Comparison of ENCODE assay signal across 22 cellular contexts in the genomic region with DNA sequence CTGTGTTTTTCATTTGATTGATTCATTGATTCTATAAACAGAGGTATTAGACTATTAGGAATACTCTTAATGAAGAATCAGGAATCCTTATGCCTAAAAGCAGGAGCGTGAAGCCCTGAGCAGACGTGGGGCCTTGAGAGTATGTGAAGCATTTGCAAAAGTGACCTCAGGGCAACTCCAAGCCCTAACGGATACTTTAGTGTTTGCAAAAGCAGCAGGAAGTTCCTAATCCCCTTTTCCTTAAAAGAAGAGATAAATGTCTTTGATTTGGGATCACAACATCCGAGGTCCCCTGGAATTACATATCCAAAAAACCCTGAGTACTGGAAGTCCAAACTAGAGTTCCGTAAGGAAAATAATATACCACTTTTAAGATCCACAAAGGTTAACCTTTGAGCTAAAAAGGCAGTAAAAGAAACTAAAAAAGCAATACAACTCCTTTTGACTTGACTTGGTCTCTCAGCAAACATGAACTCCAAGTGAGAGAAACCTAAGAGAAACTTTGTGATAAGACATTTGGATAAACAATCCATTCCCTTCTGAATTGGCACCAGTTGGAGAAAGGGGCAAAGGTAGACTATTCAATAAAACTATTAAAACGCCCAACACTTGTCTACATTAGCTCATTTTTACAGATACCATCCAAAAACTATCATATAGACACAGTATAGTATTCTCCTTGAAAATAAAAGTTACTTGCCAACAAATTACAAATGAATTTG. TPM values are rescaled to one million over a fixed set of nuclear protein-coding genes. Genes with fewer than 3 reads are reported as not detected.
DNase-seq lines count a peak whose midpoint lies in the region; ATAC-seq and FAIRE-seq lines count a peak whose summit lies in the region.
"Had no signal": no experiment of that assay in that cellular context is flagged by ENCODE, and none has a peak within 500 bp of the region (broad histone marks: within the 10 kb centered on the region; RNA-seq: fewer than 3 reads in every experiment).

No MANE protein-coding gene starts in this region.

- no peak overlapping the region for H3K4me3 Mint-ChIP-seq in activated naive CD8-positive, alpha-beta T cell treated with anti-CD3 and anti-CD28 coated beads for 36 hours
- H3K4me3 Mint-ChIP-seq: activated naive CD4-positive, alpha-beta T cell treated with anti-CD3 and anti-CD28 coated beads, Interleukin-2, amount 10 ng/mL, durations not matched to agents 7 days and 5 days; B cell had no signal

- no peaks in the 10 kb centered on the region for H3K4me1 Mint-ChIP-seq in activated naive CD8-positive, alpha-beta T cell treated with anti-CD3 and anti-CD28 coated beads for 36 hours
- H3K4me1 Mint-ChIP-seq: activated naive CD4-positive, alpha-beta T cell treated with anti-CD3 and anti-CD28 coated beads, Interleukin-2, amount 10 ng/mL, durations not matched to agents 7 days and 5 days; B cell had no signal

- H3K27ac Mint-ChIP-seq in activated naive CD8-positive, alpha-beta T cell treated with anti-CD3 and anti-CD28 coated beads for 36 hours: no peak overlapping the region
- H3K27ac Mint-ChIP-seq: activated naive CD4-positive, alpha-beta T cell treated with anti-CD3 and anti-CD28 coated beads, Interleukin-2, amount 10 ng/mL, durations not matched to agents 7 days and 5 days; B cell had no signal

- no peak for FAIRE-seq in HTR-8/SVneo (lab: Jason Lieb, UNC)

- no peaks in the 10 kb centered on the region for H3K36me3 Mint-ChIP-seq in activated naive CD8-positive, alpha-beta T cell treated with anti-CD3 and anti-CD28 coated beads for 36 hours
- H3K36me3 Mint-ChIP-seq: activated naive CD4-positive, alpha-beta T cell treated with anti-CD3 and anti-CD28 coated beads, Interleukin-2, amount 10 ng/mL, durations not matched to agents 7 days and 5 days had no signal

- H3K27me3 Mint-ChIP-seq in activated naive CD8-positive, alpha-beta T cell treated with anti-CD3 and anti-CD28 coated beads for 36 hours: peaks cover 11% of the 10 kb centered on the region

- DNase-seq in HTR-8/SVneo (ENCODE audit: insufficient read length, low spot score) (peak; percentile 18), ecto neural progenitor cell (ENCODE audit: low spot score) (peak; percentile 58), left kidney (ENCODE audit: low read depth, low spot score) (peak; percentile 31), smooth muscle cell of the brain vasculature (ENCODE audit: low read depth, low spot score) (peak; percentile 12), AML-193 (lab: John Stamatoyannopoulos, UW) (no peak)
- no peak for DNase-seq in activated naive CD8-positive, alpha-beta T cell treated with anti-CD3 and anti-CD28 coated beads for 36 hours
- DNase-seq: activated naive CD4-positive, alpha-beta T cell treated with anti-CD3 and anti-CD28 coated beads, Interleukin-2, amount 10 ng/mL, durations not matched to agents 7 days and 5 days; activated T-cell treated with anti-CD3 and anti-CD28 coated beads, Interleukin-2, amount 50 U/mL, for 48 hours; COR-L47; left ventricle myocardium superior; MV-4-11; NCI-H187; ovary; right lobe of liver; RPMI8226; stimulated activated naive CD8-positive, alpha-beta T cell treated with anti-CD3 and anti-CD28 coated beads, Interleukin-15, Interleukin-2, amounts not matched to agents 100 U/mL and 50 U/mL, for 24 hours; T-helper 9 cell; upper lobe of left lung had no signal

- no peak for ATAC-seq in HG03342 (IDR thresholded peaks at IDR 0.05; ENCODE audit: unreplicated experiment)
- ATAC-seq: activated CD4-positive, CD25-positive, alpha-beta regulatory T cell treated with anti-CD3 and anti-CD28 coated beads, Interleukin-2, amount 50 U/mL, for 24 hours; left ventricle myocardium superior; right lobe of liver; SK-N-SH treated with all-trans-retinoic acid at 6 μM for 48 hours; stimulated activated naive CD8-positive, alpha-beta T cell treated with anti-CD3 and anti-CD28 coated beads, Interleukin-15, Interleukin-2, amounts not matched to agents 100 U/mL and 50 U/mL, for 24 hours had no signal

- H3K9me3 Mint-ChIP-seq in activated naive CD8-positive, alpha-beta T cell treated with anti-CD3 and anti-CD28 coated beads for 36 hours: no peaks in the 10 kb centered on the region
- H3K9me3 Mint-ChIP-seq: activated naive CD4-positive, alpha-beta T cell treated with anti-CD3 and anti-CD28 coated beads, Interleukin-2, amount 10 ng/mL, durations not matched to agents 7 days and 5 days had no signal

RNA-seq across cellular contexts. Expression of gene PRTG, which starts 27.4 kb away (rescaled TPM):
- total RNA-seq in activated naive CD8-positive, alpha-beta T cell treated with anti-CD3 and anti-CD28 coated beads for 36 hours: not detected
- total RNA-seq: B cell had no signal

Comparison
In these comparisons a context has a peak if more than half of its experiments do, and no peak if none do; other contexts are left out.
1. DNase-seq: peak in HTR-8/SVneo (single experiment), ecto neural progenitor cell (single experiment), left kidney (single experiment) and smooth muscle cell of the brain vasculature (single experiment); none in AML-193 (0 of 2) and activated naive CD8-positive, alpha-beta T cell treated with anti-CD3 and anti-CD28 coated beads for 36 hours (single experiment).